ENCODE assay signal across 8 cellular contexts in the genomic region with DNA sequence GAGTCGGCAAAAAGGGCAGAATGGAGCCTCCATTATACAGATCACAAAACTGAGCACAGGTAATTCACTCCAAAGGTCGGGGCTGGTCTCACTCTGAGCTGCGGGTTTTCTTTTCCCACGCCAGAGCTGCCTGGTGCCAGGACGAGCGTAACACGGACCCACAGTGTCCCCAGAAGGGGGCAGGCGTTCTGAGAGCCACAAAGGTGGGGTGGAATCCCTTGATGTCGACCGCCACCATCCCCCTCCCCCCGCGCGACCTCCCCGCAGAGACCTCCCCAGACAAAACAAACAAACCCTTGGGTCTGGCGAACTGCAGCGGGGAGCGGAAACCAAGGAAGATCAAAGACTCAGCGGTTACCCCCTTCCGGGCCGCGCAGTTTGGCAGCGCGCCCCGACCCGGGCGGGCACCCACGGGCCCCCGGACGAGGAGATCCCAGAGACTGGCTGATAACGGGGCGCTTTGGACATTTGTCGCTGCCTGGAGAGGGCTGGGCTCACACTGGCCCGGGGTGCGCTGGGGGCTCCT. TPM values are rescaled to one million over a fixed set of nuclear protein-coding genes. Genes with fewer than 3 reads are reported as not detected.
A peak's percentile ranks its signal among the peaks of the same experiment; 100 is the strongest.
DNase-seq lines count a peak whose midpoint lies in the region; ATAC-seq and TF ChIP-seq lines count a peak whose summit lies in the region.

No MANE protein-coding gene starts in this region.

- H3K9me3 Mint-ChIP-seq in activated naive CD4-positive, alpha-beta T cell treated with anti-CD3 and anti-CD28 coated beads, Interleukin-2, amount 10 ng/mL, durations not matched to agents 7 days and 5 days: peaks cover 17% of the 10 kb centered on the region

- CTCF ChIA-PET in SK-N-SH (lab: Yijun Ruan, JAX): interaction anchor here (0.6 to 1.8 kb wide), 12 partner anchors 9 to 176 kb away, joined by 3 to 13 read pairs (median 3); no protein-coding TSS in a partner anchor
- CTCF ChIA-PET in activated naive CD4-positive, alpha-beta T cell treated with anti-CD3 and anti-CD28 coated beads, Interleukin-2, amount 10 ng/mL, durations not matched to agents 7 days and 5 days (lab: Charles Lee): interaction anchor here (1.2 kb wide), 1 partner anchor 118 kb away, joined by 3 read pairs; no protein-coding TSS in a partner anchor

- H3K9me3 ChIP-seq in SK-N-SH (no peaks in the 10 kb centered on the region), right atrium auricular region (no peaks in the 10 kb centered on the region), skeletal muscle tissue (ENCODE audit: control insufficient read depth in 3 of 3, low read length in 3 of 3) (no peaks in the 10 kb centered on the region)

- peaks cover 87% of the 10 kb centered on the region for H3K27me3 Mint-ChIP-seq in activated naive CD4-positive, alpha-beta T cell treated with anti-CD3 and anti-CD28 coated beads, Interleukin-2, amount 10 ng/mL, durations not matched to agents 7 days and 5 days

- H3K4me2 ChIP-seq in SK-N-SH: peak overlapping the region; percentile 84

- H3K4me1 Mint-ChIP-seq in activated naive CD4-positive, alpha-beta T cell treated with anti-CD3 and anti-CD28 coated beads, Interleukin-2, amount 10 ng/mL, durations not matched to agents 7 days and 5 days: peaks cover 14% of the 10 kb centered on the region

- H2AFZ ChIP-seq in SK-N-SH (ENCODE audit: low read depth): no peak overlapping the region

- TF ChIP-seq CTCF in GM12864 (IDR thresholded peaks at IDR 0.05; ENCODE audit: low read depth, low read length, missing control alignments) (peak; percentile 51), SK-N-SH (IDR thresholded peaks at IDR 0.05) (no peak), right atrium auricular region (IDR thresholded peaks at IDR 0.05) (peak in 1 of 2 donors; percentile 34)

- H3K4me1 ChIP-seq in SK-N-SH (ENCODE audit: control insufficient read depth in 1 of 2, insufficient read depth in 2 of 2, low read depth in 1 of 2, low read length in 1 of 2) (peaks cover 0 to 9% of the 10 kb centered on the region in 2 experiments; a peak in 1 of 4 replicates), right atrium auricular region (peaks cover 0 to 18% of the 10 kb centered on the region in 2 donors), skeletal muscle tissue (ENCODE audit: control insufficient read depth in 3 of 3, insufficient read depth in 3 of 3, low read length in 3 of 3) (no peaks in the 10 kb centered on the region)

- no peaks in the 10 kb centered on the region for H3K79me2 ChIP-seq in SK-N-SH (ENCODE audit: insufficient read depth)

- H4K20me1 ChIP-seq in SK-N-SH (ENCODE audit: insufficient read depth): no peaks in the 10 kb centered on the region

- peak overlapping the region; percentile 75 for H3K4me3 ChIP-seq in GM12864 (ENCODE audit: low read depth, low read length)
- peak overlapping the region; percentile 50 to 57 for H3K4me3 ChIP-seq in SK-N-SH (ENCODE audit: low read depth in 2 of 2, low read length in 1 of 2)
- peak overlapping the region; percentile 59 to 76 for H3K4me3 ChIP-seq in right atrium auricular region
- peak overlapping the region; percentile 31 to 74 (median 69) for H3K4me3 ChIP-seq in skeletal muscle tissue (ENCODE audit: low read length in 3 of 3)

- no peaks in the 10 kb centered on the region for H3F3A ChIP-seq in SK-N-SH (replicated peaks; ENCODE audit: insufficient read depth)

- DNase-seq in GM12864 (ENCODE audit: low read depth) (peak; percentile 8), SK-N-SH (peak; percentile 82), right atrium auricular region (ENCODE audit: low spot score) (no peak), NCI-H446 treated with DMSO at 0.1 percent for 48 hours (lab: John Stamatoyannopoulos, UW) (no peak), A172 (ENCODE audit: low spot score) (no peak)
- DNase-seq in activated naive CD4-positive, alpha-beta T cell treated with anti-CD3 and anti-CD28 coated beads, Interleukin-2, amount 10 ng/mL, durations not matched to agents 7 days and 5 days: peak; percentile 86

- under 1% methylated on average over 23 of the region's 34 CpGs for WGBS in SK-N-SH (ENCODE audit: low lambda C conversion rate)

- H3K27ac ChIP-seq in SK-N-SH (ENCODE audit: low read depth in 2 of 2, low read length in 1 of 2) (no peak overlapping the region), right atrium auricular region (no peak overlapping the region), skeletal muscle tissue (ENCODE audit: low read depth, low read length) (no peak overlapping the region)

- POLR2A ChIA-PET in SK-N-SH (lab: Yijun Ruan, JAX): interaction anchor here (0.6 kb wide), 1 partner anchor 176 kb away, joined by 3 read pairs; no protein-coding TSS in a partner anchor

- H3K27ac Mint-ChIP-seq in activated naive CD4-positive, alpha-beta T cell treated with anti-CD3 and anti-CD28 coated beads, Interleukin-2, amount 10 ng/mL, durations not matched to agents 7 days and 5 days: peak overlapping the region; percentile 75

- peak; percentile 36 for ATAC-seq in HG03196 (IDR thresholded peaks at IDR 0.05; ENCODE audit: unreplicated experiment)

- H3K4me3 Mint-ChIP-seq in activated naive CD4-positive, alpha-beta T cell treated with anti-CD3 and anti-CD28 coated beads, Interleukin-2, amount 10 ng/mL, durations not matched to agents 7 days and 5 days: peak overlapping the region; percentile 75

- TF ChIP-seq EP300 in SK-N-SH (IDR thresholded peaks at IDR 0.05; ENCODE audit: borderline replicate concordance in 1 of 2, low read depth in 1 of 2, low read length in 1 of 2): no peak

- H3K27me3 ChIP-seq in SK-N-SH (ENCODE audit: insufficient read depth) (peaks cover 48% of the 10 kb centered on the region), right atrium auricular region (peaks cover 0 to 5% of the 10 kb centered on the region in 2 donors), skeletal muscle tissue (ENCODE audit: control insufficient read depth in 3 of 3, insufficient read depth in 3 of 3, low read length in 3 of 3) (peaks cover 0 to 24% (median 6%) of the 10 kb centered on the region in 3 donors)

- H3K36me3 ChIP-seq in SK-N-SH (replicated peaks in 1 of 2; ENCODE audit: control insufficient read depth in 1 of 2, insufficient read depth in 2 of 2, low read length in 1 of 2): no peaks in the 10 kb centered on the region
- no peaks in the 10 kb centered on the region for H3K36me3 ChIP-seq in right atrium auricular region
- H3K36me3 ChIP-seq in skeletal muscle tissue (ENCODE audit: control insufficient read depth in 3 of 3, insufficient read depth in 3 of 3, low read length in 3 of 3): no peaks in the 10 kb centered on the region

- H3K36me3 Mint-ChIP-seq in activated naive CD4-positive, alpha-beta T cell treated with anti-CD3 and anti-CD28 coated beads, Interleukin-2, amount 10 ng/mL, durations not matched to agents 7 days and 5 days: peaks cover 4% of the 10 kb centered on the region

- H3K9ac ChIP-seq in SK-N-SH (no peak overlapping the region), skeletal muscle tissue (ENCODE audit: low read depth in 1 of 3, low read length in 3 of 3) (peak overlapping the region in 1 of 3 donors; percentile 33)

- H3K9me2 ChIP-seq in SK-N-SH: no peaks in the 10 kb centered on the region

- TF ChIP-seq RAD21 in SK-N-SH (IDR thresholded peaks at IDR 0.05; ENCODE audit: low read length): peak; percentile 54

TF ChIP-seq in SK-N-SH, 30 proteins besides CTCF, POLR2A, EP300 and RAD21:
- TF ChIP-seq, protein P1, sequence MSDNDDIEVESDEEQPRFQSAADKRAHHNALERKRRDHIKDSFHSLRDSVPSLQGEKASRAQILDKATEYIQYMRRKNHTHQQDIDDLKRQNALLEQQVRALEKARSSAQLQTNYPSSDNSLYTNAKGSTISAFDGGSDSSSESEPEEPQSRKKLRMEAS (IDR thresholded peaks at IDR 0.05; ENCODE audit: low read depth): no peak
- TF ChIP-seq SMC3 (IDR thresholded peaks at IDR 0.05; ENCODE audit: low read depth, low read length): peak; percentile 31; the same call in 1 of the 2 replicates
TF ChIP-seq in SK-N-SH: peak in this region for 1.

RNA-seq across cellular contexts. Expression of a gene that starts 0.8 kb away (rescaled TPM):
- polyA plus RNA-seq in SK-N-SH (2012; rRNA removed): 0.02 and 0.13 TPM in 2 replicates
- 0.03 and 0.16 TPM in 2 replicates for polyA plus RNA-seq in SK-N-SH (2012; cell fraction: cytosol; rRNA removed)
- polyA plus RNA-seq in SK-N-SH (2012; cell fraction: nucleus; rRNA removed): 0.04 and 0.05 TPM in 2 replicates
- total RNA-seq in right atrium auricular region (1 to 10 TPM; 1.1 to 3.0 TPM), skeletal muscle tissue (2.1 TPM)
- 0.10 and 0.14 TPM in 2 replicates for total RNA-seq in A172 (2014; rRNA removed; shearing (Covaris generic))

Comparison
In these comparisons a context has a peak if more than half of its experiments do, and no peak if none do; other contexts are left out.
1. DNase-seq: peak in GM12864 (single experiment), SK-N-SH (single experiment) and activated naive CD4-positive, alpha-beta T cell treated with anti-CD3 and anti-CD28 coated beads, Interleukin-2, amount 10 ng/mL, durations not matched to agents 7 days and 5 days (single experiment); none in right atrium auricular region (single experiment), NCI-H446 treated with DMSO at 0.1 percent for 48 hours (single experiment) and A172 (single experiment).
2. Peak in every context shown above with its lines, with median percentiles within 50 percentile points of each other: H3K4me3 ChIP-seq.